12 cellular contexts compared by ENCODE assay signal in genomic region chr6:144753023-144753705, GRCh38.
DNase-seq lines count a peak whose midpoint lies in the region; ATAC-seq and TF ChIP-seq lines count a peak whose summit lies in the region.
"Had no signal": no experiment of that assay in that cellular context is flagged by ENCODE, and none has a peak within 500 bp of the region (broad histone marks: within the 10 kb centered on the region; RNA-seq: fewer than 3 reads in every experiment).

No MANE protein-coding gene starts in this region.

- peak overlapping the region; percentile 46 for H3K27ac Mint-ChIP-seq in activated T-cell treated with anti-CD3 and anti-CD28 coated beads, Interleukin-2, amount 50 U/mL, for 72 hours
- peak overlapping the region; percentile 63 for H3K27ac Mint-ChIP-seq in progenitor cell of endocrine pancreas
- H3K27ac Mint-ChIP-seq in CD4-positive, alpha-beta T cell = no peak overlapping the region
- H3K27ac Mint-ChIP-seq: activated CD4-positive, alpha-beta memory T cell treated with anti-CD3 and anti-CD28 coated beads, Interleukin-2, amount 10 ng/mL, durations not matched to agents 7 days and 5 days had no signal

- H3K36me3 Mint-ChIP-seq in activated T-cell treated with anti-CD3 and anti-CD28 coated beads, Interleukin-2, amount 50 U/mL, for 72 hours (ENCODE audit: insufficient read depth in 2 of 2) = peaks cover 0 to 1% of the 10 kb centered on the region in 2 donors
- peaks cover 27% of the 10 kb centered on the region for H3K36me3 Mint-ChIP-seq in progenitor cell of endocrine pancreas (ENCODE audit: insufficient read depth)
- H3K36me3 Mint-ChIP-seq in CD4-positive, alpha-beta T cell (ENCODE audit: low read depth) = peaks cover 82% of the 10 kb centered on the region

- ATAC-seq in activated T-cell treated with anti-CD3 and anti-CD28 coated beads, Interleukin-2, amount 50 U/mL, for 72 hours (replicated peaks in 1 of 2) = no peak
- peak; percentile 95 for ATAC-seq in GM21737 (IDR thresholded peaks at IDR 0.05; ENCODE audit: unreplicated experiment)
- ATAC-seq in HG03196 (IDR thresholded peaks at IDR 0.05; ENCODE audit: unreplicated experiment) = peak; percentile 94
- no peak for ATAC-seq in CD4-positive, alpha-beta T cell (ENCODE audit: poor library complexity)
- ATAC-seq: esophagus mucosa had no signal

- no peaks in the 10 kb centered on the region for H3K9me3 ChIP-seq in CD4-positive, alpha-beta T cell (ENCODE audit: control insufficient read depth, low read length)
- H3K9me3 ChIP-seq: ovary had no signal

- H3K4me3 Mint-ChIP-seq in activated T-cell treated with anti-CD3 and anti-CD28 coated beads, Interleukin-2, amount 50 U/mL, for 72 hours = no peak overlapping the region
- no peak overlapping the region for H3K4me3 Mint-ChIP-seq in progenitor cell of endocrine pancreas (ENCODE audit: low read depth)
- H3K4me3 Mint-ChIP-seq in CD4-positive, alpha-beta T cell = no peak overlapping the region
- H3K4me3 Mint-ChIP-seq: activated CD4-positive, alpha-beta memory T cell treated with anti-CD3 and anti-CD28 coated beads, Interleukin-2, amount 10 ng/mL, durations not matched to agents 7 days and 5 days had no signal

- H3K27me3 ChIP-seq in CD4-positive, alpha-beta T cell (ENCODE audit: control insufficient read depth, insufficient read depth, low read length) = no peaks in the 10 kb centered on the region
- H3K27me3 ChIP-seq: ovary had no signal

- intact Hi-C loops in CD4-positive, alpha-beta T cell (cut with DNase I, micrococcal nuclease) = no loop called here
- intact Hi-C loops in posterior vena cava (cut with DNase I) = no loop called here

- no peaks in the 10 kb centered on the region for H3K27me3 Mint-ChIP-seq in activated T-cell treated with anti-CD3 and anti-CD28 coated beads, Interleukin-2, amount 50 U/mL, for 72 hours (ENCODE audit: low read depth)
- H3K27me3 Mint-ChIP-seq in progenitor cell of endocrine pancreas = no peaks in the 10 kb centered on the region
- no peaks in the 10 kb centered on the region for H3K27me3 Mint-ChIP-seq in CD4-positive, alpha-beta T cell
- H3K27me3 Mint-ChIP-seq: activated CD4-positive, alpha-beta memory T cell treated with anti-CD3 and anti-CD28 coated beads, Interleukin-2, amount 10 ng/mL, durations not matched to agents 7 days and 5 days had no signal

- POLR2A ChIA-PET in CD4-positive, alpha-beta T cell (lab: Charles Lee) = interaction anchor here (0.8 kb wide), 1 partner anchor 9 kb away, joined by 4 read pairs; no protein-coding TSS in a partner anchor

- H3K9me3 Mint-ChIP-seq in activated T-cell treated with anti-CD3 and anti-CD28 coated beads, Interleukin-2, amount 50 U/mL, for 72 hours = no peaks in the 10 kb centered on the region
- no peaks in the 10 kb centered on the region for H3K9me3 Mint-ChIP-seq in progenitor cell of endocrine pancreas (ENCODE audit: low read depth)
- no peaks in the 10 kb centered on the region for H3K9me3 Mint-ChIP-seq in CD4-positive, alpha-beta T cell
- H3K9me3 Mint-ChIP-seq: activated CD4-positive, alpha-beta memory T cell treated with anti-CD3 and anti-CD28 coated beads, Interleukin-2, amount 10 ng/mL, durations not matched to agents 7 days and 5 days had no signal

- no peak for TF ChIP-seq CTCF in progenitor cell of endocrine pancreas (IDR thresholded peaks at IDR 0.05; ENCODE audit: unreplicated experiment)
- no peak for TF ChIP-seq CTCF in CD4-positive, alpha-beta T cell (IDR thresholded peaks at IDR 0.05)

- CTCF ChIA-PET in CD4-positive, alpha-beta T cell (lab: Charles Lee) = no interaction called here

- no peak overlapping the region for H3K27ac ChIP-seq in CD4-positive, alpha-beta T cell (ENCODE audit: low read depth, low read length)
- H3K27ac ChIP-seq: ovary had no signal

- DNase-seq in activated T-cell treated with anti-CD3 and anti-CD28 coated beads, Interleukin-2, amount 50 U/mL, for 72 hours = no peak
- DNase-seq in activated T-cell treated with anti-CD3 and anti-CD28 coated beads for 4 hours = no peak
- no peak for DNase-seq in progenitor cell of endocrine pancreas (ENCODE audit: low spot score, unreplicated experiment)
- DNase-seq in SIG-M5 (lab: John Stamatoyannopoulos, UW) = no peak
- no peak for DNase-seq in CD4-positive, alpha-beta T cell
- no peak for DNase-seq in posterior vena cava (ENCODE audit: low spot score)
- DNase-seq: activated CD4-positive, alpha-beta memory T cell treated with anti-CD3 and anti-CD28 coated beads, Interleukin-2, amount 10 ng/mL, durations not matched to agents 7 days and 5 days; NCI-H2171; ovary had no signal

- H3K4me1 Mint-ChIP-seq in activated T-cell treated with anti-CD3 and anti-CD28 coated beads, Interleukin-2, amount 50 U/mL, for 72 hours (ENCODE audit: low read depth) = no peaks in the 10 kb centered on the region
- peaks cover 10% of the 10 kb centered on the region for H3K4me1 Mint-ChIP-seq in progenitor cell of endocrine pancreas (ENCODE audit: low read depth)
- no peaks in the 10 kb centered on the region for H3K4me1 Mint-ChIP-seq in CD4-positive, alpha-beta T cell (ENCODE audit: low read depth)
- H3K4me1 Mint-ChIP-seq: activated CD4-positive, alpha-beta memory T cell treated with anti-CD3 and anti-CD28 coated beads, Interleukin-2, amount 10 ng/mL, durations not matched to agents 7 days and 5 days had no signal

Comparison
In these comparisons a context has a peak if more than half of its experiments do, and no peak if none do; other contexts are left out.
1. ATAC-seq: peak in GM21737 (single experiment) and HG03196 (single experiment); none in activated T-cell treated with anti-CD3 and anti-CD28 coated beads, Interleukin-2, amount 50 U/mL, for 72 hours (0 of 2) and CD4-positive, alpha-beta T cell (single experiment).